In the genomic region with DNA sequence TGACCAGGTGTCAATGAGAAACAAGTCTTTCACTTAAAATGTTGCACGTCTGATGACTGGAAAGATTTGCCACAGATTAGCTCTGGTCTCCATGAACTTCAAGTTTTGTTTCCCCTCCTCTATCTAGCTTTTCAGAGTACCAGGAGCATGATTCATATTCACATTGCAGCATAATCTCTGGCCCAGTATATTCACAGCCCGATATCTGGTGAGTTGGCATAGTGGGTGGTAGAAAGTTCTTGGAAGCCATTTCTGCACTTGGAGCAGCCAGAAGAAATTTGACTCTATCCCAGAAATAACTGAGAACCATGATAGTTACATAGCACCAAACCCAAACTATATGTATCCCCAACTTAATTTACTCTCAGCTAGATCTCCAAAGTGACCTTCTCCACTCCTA, we compare ENCODE assay signal across 15 cellular contexts.
DNase-seq lines count a peak whose midpoint lies in the region; ATAC-seq and TF ChIP-seq lines count a peak whose summit lies in the region.
"Had no signal": no experiment of that assay in that cellular context is flagged by ENCODE, and none has a peak within 500 bp of the region (broad histone marks: within the 10 kb centered on the region; RNA-seq: fewer than 3 reads in every experiment).

No MANE protein-coding gene starts in this region.

- no peak overlapping the region for H3K4me3 ChIP-seq in adipocyte (ENCODE audit: low read length)
- no peak overlapping the region for H3K4me3 ChIP-seq in suprapubic skin
- H3K4me3 ChIP-seq: cardiac muscle cell, thyroid gland had no signal

- no peak overlapping the region for H3K9ac ChIP-seq in adipocyte (ENCODE audit: low read length)

- no peaks in the 10 kb centered on the region for H3K36me3 ChIP-seq in adipocyte (ENCODE audit: control insufficient read depth, insufficient read depth, low read length, severe bottlenecking)
- H3K36me3 ChIP-seq in suprapubic skin, result no peaks in the 10 kb centered on the region
- H3K36me3 ChIP-seq: cardiac muscle cell, thyroid gland had no signal

- 66% methylated on average over 2 of the region's 2 CpGs for WGBS in suprapubic skin

- TF ChIP-seq CTCF in suprapubic skin (IDR thresholded peaks at IDR 0.05), result no peak

- H3K4me1 ChIP-seq in adipocyte (ENCODE audit: control insufficient read depth, insufficient read depth, low read length), result peaks cover 50% of the 10 kb centered on the region
- peaks cover 5% of the 10 kb centered on the region for H3K4me1 ChIP-seq in suprapubic skin
- H3K4me1 ChIP-seq: thyroid gland had no signal

- H3K27me3 ChIP-seq in adipocyte (replicated peaks; ENCODE audit: control insufficient read depth, insufficient read depth, low read length) (no peaks in the 10 kb centered on the region), suprapubic skin (no peaks in the 10 kb centered on the region)
- H3K27me3 ChIP-seq: cardiac muscle cell, thyroid gland had no signal

- intact Hi-C loops in head of caudate nucleus (cut with DNase I), result no loop called here

- TF ChIP-seq POLR2A in suprapubic skin (IDR thresholded peaks at IDR 0.05), result no peak

- peak; percentile 1 for DNase-seq in GM04504 (ENCODE audit: low read depth)
- DNase-seq in adipocyte (ENCODE audit: low read depth), result peak; percentile 63
- peak; percentile 81 for DNase-seq in fibroblast of peridontal ligament (ENCODE audit: extremely low read depth)
- peak; percentile 10 for DNase-seq in smooth muscle cell of the brain vasculature (ENCODE audit: low read depth, low spot score)
- DNase-seq in suprapubic skin (ENCODE audit: low spot score in 2 of 2), result no peak
- no peak for DNase-seq in head of caudate nucleus
- DNase-seq: activated naive CD4-positive, alpha-beta T cell treated with anti-CD3 and anti-CD28 coated beads for 36 hours; activated T-cell treated with anti-CD3 and anti-CD28 coated beads for 4 hours; C1 segment of cervical spinal cord; effector memory CD8-positive, alpha-beta T cell; RPMI8226; small intestine; thyroid gland had no signal

- H3K9me3 ChIP-seq in adipocyte (ENCODE audit: control insufficient read depth, low read length) (no peaks in the 10 kb centered on the region), suprapubic skin (no peaks in the 10 kb centered on the region)
- H3K9me3 ChIP-seq: thyroid gland had no signal

- H3K27ac ChIP-seq in suprapubic skin, result no peak overlapping the region
- H3K27ac ChIP-seq: cardiac muscle cell had no signal

- TF ChIP-seq EP300 in suprapubic skin (IDR thresholded peaks at IDR 0.05), result no peak

- ATAC-seq in HG02678 (IDR thresholded peaks at IDR 0.05; ENCODE audit: unreplicated experiment), result no peak
- ATAC-seq: effector memory CD8-positive, alpha-beta T cell had no signal

Comparison
In these comparisons a context has a peak if more than half of its experiments do, and no peak if none do; other contexts are left out.
1. DNase-seq: peak in GM04504 (single experiment), adipocyte (single experiment), fibroblast of peridontal ligament (single experiment) and smooth muscle cell of the brain vasculature (single experiment); none in suprapubic skin (0 of 2) and head of caudate nucleus (0 of 42).